Comparison of ENCODE assay signal across 11 cellular contexts in genomic region chr6:154161689-154162088, GRCh38.
A peak's percentile ranks its signal among the peaks of the same experiment; 100 is the strongest.
DNase-seq lines count a peak whose midpoint lies in the region; ATAC-seq, FAIRE-seq and TF ChIP-seq lines count a peak whose summit lies in the region.
"Had no signal": no experiment of that assay in that cellular context is flagged by ENCODE, and none has a peak within 500 bp of the region (broad histone marks: within the 10 kb centered on the region; RNA-seq: fewer than 3 reads in every experiment).

No MANE protein-coding gene starts in this region.

- DNase-seq in activated CD4-positive, alpha-beta T cell treated with anti-CD3 and anti-CD28 coated beads for 48 hours: peak; percentile 27
- DNase-seq in activated CD4-positive, alpha-beta T cell treated with anti-CD3 and anti-CD28 coated beads, Interleukin-2, amount 10 ng/mL, durations not matched to agents 7 days and 5 days: no peak
- DNase-seq in bronchial epithelial cell (ENCODE audit: low read depth) (no peak), G401 (ENCODE audit: low spot score) (no peak), ureter (ENCODE audit: low spot score) (no peak), esophagus squamous epithelium (lab: John Stamatoyannopoulos, UW) (no peak)
- DNase-seq: body of pancreas, right lobe of liver had no signal

- peaks cover 25% of the 10 kb centered on the region for H3K4me1 Mint-ChIP-seq in activated CD4-positive, alpha-beta T cell treated with anti-CD3 and anti-CD28 coated beads, Interleukin-2, amount 10 ng/mL, durations not matched to agents 7 days and 5 days

- in situ Hi-C loops in G401 (cut with HindIII; ENCODE audit: low sequenced_read_pairs): no loop called here

- no peaks in the 10 kb centered on the region for H3K27me3 ChIP-seq in bronchial epithelial cell (ENCODE audit: control insufficient read depth, insufficient read depth, low read length)
- no peaks in the 10 kb centered on the region for H3K27me3 ChIP-seq in esophagus squamous epithelium
- H3K27me3 ChIP-seq: body of pancreas, right lobe of liver had no signal

- ATAC-seq in GM21423 (IDR thresholded peaks at IDR 0.05; ENCODE audit: unreplicated experiment) (peak; percentile 64), HG03103 (IDR thresholded peaks at IDR 0.05; ENCODE audit: low read depth, unreplicated experiment) (peak; percentile 63)
- ATAC-seq: body of pancreas had no signal

- 56 to 80% methylated on average over 3 of the region's 3 CpGs for WGBS in esophagus squamous epithelium, 2 donors

- TF ChIP-seq CTCF in bronchial epithelial cell (IDR thresholded peaks at IDR 0.05; ENCODE audit: insufficient read depth, low read length, severe bottlenecking): no peak
- TF ChIP-seq CTCF in esophagus squamous epithelium (IDR thresholded peaks at IDR 0.05): no peak

- TF ChIP-seq POLR2A in esophagus squamous epithelium (IDR thresholded peaks at IDR 0.05): no peak

- peaks cover 3% of the 10 kb centered on the region for H3K9me3 Mint-ChIP-seq in activated CD4-positive, alpha-beta T cell treated with anti-CD3 and anti-CD28 coated beads, Interleukin-2, amount 10 ng/mL, durations not matched to agents 7 days and 5 days
- H3K9me3 Mint-ChIP-seq: IgD-negative memory B cell had no signal

- H3K36me3 Mint-ChIP-seq in activated CD4-positive, alpha-beta T cell treated with anti-CD3 and anti-CD28 coated beads, Interleukin-2, amount 10 ng/mL, durations not matched to agents 7 days and 5 days (ENCODE audit: low read depth): peaks cover 39% of the 10 kb centered on the region
- H3K36me3 Mint-ChIP-seq: IgD-negative memory B cell had no signal

- intact Hi-C loops in esophagus squamous epithelium (cut with DNase I): no loop called here

- H3K27ac Mint-ChIP-seq in activated CD4-positive, alpha-beta T cell treated with anti-CD3 and anti-CD28 coated beads, Interleukin-2, amount 10 ng/mL, durations not matched to agents 7 days and 5 days: no peak overlapping the region
- H3K27ac Mint-ChIP-seq: IgD-negative memory B cell had no signal

- no peak overlapping the region for H3K4me3 Mint-ChIP-seq in activated CD4-positive, alpha-beta T cell treated with anti-CD3 and anti-CD28 coated beads, Interleukin-2, amount 10 ng/mL, durations not matched to agents 7 days and 5 days
- H3K4me3 Mint-ChIP-seq: IgD-negative memory B cell had no signal

- H3K4me3 ChIP-seq in bronchial epithelial cell (ENCODE audit: low read depth, low read length): no peak overlapping the region
- no peak overlapping the region for H3K4me3 ChIP-seq in esophagus squamous epithelium
- H3K4me3 ChIP-seq: body of pancreas, right lobe of liver had no signal

- H3K36me3 ChIP-seq in bronchial epithelial cell (ENCODE audit: control insufficient read depth, insufficient read depth, low read length) (no peaks in the 10 kb centered on the region), esophagus squamous epithelium (no peaks in the 10 kb centered on the region)
- H3K36me3 ChIP-seq: right lobe of liver had no signal

- no peaks in the 10 kb centered on the region for H3K9me3 ChIP-seq in esophagus squamous epithelium
- H3K9me3 ChIP-seq: body of pancreas, right lobe of liver had no signal

- H3K4me1 ChIP-seq in esophagus squamous epithelium: peaks cover 0 to 20% (median 9%) of the 10 kb centered on the region in 3 donors
- H3K4me1 ChIP-seq: body of pancreas had no signal

- no peak overlapping the region for H3K27ac ChIP-seq in esophagus squamous epithelium
- H3K27ac ChIP-seq: body of pancreas, right lobe of liver had no signal

- peak; percentile 7 for FAIRE-seq in bronchial epithelial cell (lab: Jason Lieb, UNC)

- POLR2A ChIA-PET in activated CD4-positive, alpha-beta T cell treated with anti-CD3 and anti-CD28 coated beads, Interleukin-2, amount 10 ng/mL, durations not matched to agents 7 days and 5 days (lab: Charles Lee): no interaction called here

- CTCF ChIA-PET in activated CD4-positive, alpha-beta T cell treated with anti-CD3 and anti-CD28 coated beads, Interleukin-2, amount 10 ng/mL, durations not matched to agents 7 days and 5 days (lab: Charles Lee): interaction anchor here (0.6 to 2.7 kb wide), 2 partner anchors 8 to 116 kb away, joined by 4 to 10 read pairs; no protein-coding TSS in a partner anchor

- H3K27me3 Mint-ChIP-seq in activated CD4-positive, alpha-beta T cell treated with anti-CD3 and anti-CD28 coated beads, Interleukin-2, amount 10 ng/mL, durations not matched to agents 7 days and 5 days: no peaks in the 10 kb centered on the region
- H3K27me3 Mint-ChIP-seq: IgD-negative memory B cell had no signal
